Comparison of ENCODE assay signal across 21 cellular contexts in the genomic region with DNA sequence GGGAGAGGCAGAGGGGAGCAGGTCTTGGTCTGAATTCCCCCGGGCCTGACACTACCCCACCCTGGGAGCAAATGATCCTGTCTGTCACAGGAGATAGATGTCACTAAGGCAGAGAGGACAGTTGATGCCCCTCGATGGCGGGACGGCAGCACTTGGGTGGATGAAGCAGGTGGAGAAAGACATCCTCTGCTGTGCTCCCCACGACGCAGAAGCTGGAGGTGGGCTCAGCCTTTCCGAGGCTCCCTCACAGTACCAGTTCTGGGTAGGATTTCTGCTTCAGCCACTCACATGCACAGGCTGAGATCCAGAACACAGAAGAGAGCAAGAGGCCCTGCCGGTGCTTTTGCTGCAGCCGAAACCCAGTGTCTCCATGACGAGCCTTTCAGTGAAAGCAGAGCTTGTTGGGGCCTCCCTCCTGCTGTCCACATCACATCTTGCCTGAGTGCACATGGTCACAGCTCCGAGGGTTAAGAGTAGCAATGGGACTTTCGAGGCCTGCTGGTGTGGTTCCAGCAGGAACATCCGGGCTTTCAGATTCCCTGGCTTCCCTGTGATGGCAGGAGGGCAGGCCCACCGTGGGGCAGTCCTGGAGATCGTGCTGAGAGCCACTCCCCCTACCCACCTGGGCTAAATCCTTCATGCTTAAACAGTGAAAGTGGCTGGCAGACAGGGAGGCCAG.
"Had no signal": no experiment of that assay in that cellular context is flagged by ENCODE, and none has a peak within 500 bp of the region (broad histone marks: within the 10 kb centered on the region; RNA-seq: fewer than 3 reads in every experiment).

No MANE protein-coding gene starts in this region.

- DNase-seq: activated CD4-positive, alpha-beta memory T cell treated with anti-CD3 and anti-CD28 coated beads, Interleukin-2, amount 10 ng/mL, durations not matched to agents 7 days and 5 days; activated CD4-positive, alpha-beta T cell treated with anti-CD3 and anti-CD28 coated beads for 36 hours; activated CD4-positive, alpha-beta T cell treated with anti-CD3 and anti-CD28 coated beads, Interleukin-2, amount 50 U/mL, for 1 hour; activated CD4-positive, CD25-positive, alpha-beta regulatory T cell; activated CD8-positive, alpha-beta memory T cell treated with anti-CD3 and anti-CD28 coated beads, Interleukin-2, amount 50 U/mL, for 4 hours; activated effector memory CD4-positive, alpha-beta T cell treated with Interleukin-2 at 50 U/mL for 16 hours; activated naive CD4-positive, alpha-beta T cell treated with Interleukin-2 at 50 U/mL for 16 hours; activated naive CD8-positive, alpha-beta T cell treated with anti-CD3 and anti-CD28 coated beads, Interleukin-2, amount 50 U/mL, for 24 hours; activated T-cell treated with anti-CD3 and anti-CD28 coated beads, Interleukin-2, amount 50 U/mL, for 1 hour; amniotic stem cell; Karpas-422; NCI-H1105 treated with DMSO at 0.1 percent for 48 hours; NCI-H1436 treated with DMSO at 0.1 percent for 48 hours; NCI-H187; PC-3; T-cell; T-helper 2 cell; T1000 had no signal

- H3K4me3 ChIP-seq: K562, SK-N-MC had no signal

- ATAC-seq: activated CD4-positive, alpha-beta T cell treated with anti-CD3 and anti-CD28 coated beads for 36 hours; activated naive CD4-positive, alpha-beta T cell treated with anti-CD3 and anti-CD28 coated beads, Interleukin-2, amount 50 U/mL, for 72 hours; activated naive CD8-positive, alpha-beta T cell treated with anti-CD3 and anti-CD28 coated beads, Interleukin-2, amount 50 U/mL, for 24 hours; K562; PC-3; T-cell had no signal

- H3K27ac ChIP-seq: SK-N-MC had no signal
